9 cellular contexts compared by ENCODE assay signal in the genomic region with DNA sequence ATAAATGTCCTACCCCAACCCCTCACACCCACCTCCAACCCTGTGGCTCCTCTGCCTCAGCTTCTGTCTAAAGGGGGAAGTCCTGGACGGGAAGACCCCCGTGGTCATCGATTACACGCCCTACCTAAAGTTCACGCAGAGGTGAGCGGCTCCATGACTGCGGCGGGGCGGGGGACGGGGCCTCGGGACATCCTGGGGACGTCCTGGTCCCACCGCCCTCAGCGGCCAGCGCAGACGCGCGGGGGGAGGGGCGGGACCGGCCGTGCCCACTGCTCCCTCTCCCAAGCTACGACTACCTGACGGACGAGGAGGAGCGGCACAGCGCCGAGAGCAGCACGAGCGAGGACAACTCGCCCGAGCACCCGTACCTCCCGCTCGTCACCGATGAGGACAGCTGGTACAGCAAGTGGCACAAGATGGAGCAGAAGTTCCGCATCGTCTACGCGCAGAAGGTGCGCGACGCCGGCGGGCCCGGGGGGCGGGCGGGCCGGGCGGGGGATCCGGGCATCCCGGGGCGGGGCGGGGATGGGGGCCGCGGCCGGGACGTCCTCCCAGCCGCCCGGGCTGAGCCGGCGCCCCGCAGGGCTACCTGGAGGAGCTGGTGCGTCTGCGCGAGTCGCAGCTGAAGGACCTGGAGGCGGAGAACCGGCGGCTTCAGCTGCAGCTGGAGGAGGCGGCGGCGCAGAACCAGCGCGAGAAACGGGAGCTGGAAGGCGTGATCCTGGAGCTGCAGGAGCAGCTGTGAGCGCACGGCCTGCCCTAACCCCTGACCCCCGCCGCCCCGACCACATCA. TPM values are rescaled to one million over a fixed set of nuclear protein-coding genes. Genes with fewer than 3 reads are reported as not detected.
DNase-seq lines count a peak whose midpoint lies in the region; ATAC-seq and TF ChIP-seq lines count a peak whose summit lies in the region.
"Had no signal": no experiment of that assay in that cellular context is flagged by ENCODE, and none has a peak within 500 bp of the region (broad histone marks: within the 10 kb centered on the region; RNA-seq: fewer than 3 reads in every experiment).

No MANE protein-coding gene starts in this region.

- peaks cover 12% of the 10 kb centered on the region for H3K36me3 Mint-ChIP-seq in activated T-helper 1 cell treated with anti-CD3 and anti-CD28 coated beads, Interleukin-12 subunit alpha, Interleukin-12 subunit beta, Interleukin-2, Interleukin-4 antibody, amounts not matched to agents 30 ng/mL and 10 ng/mL and 1 ng/mL, durations not matched to agents 14 hours and 24 hours and 36 hours (ENCODE audit: low read depth)

- intact Hi-C loops in activated T-helper 1 cell treated with anti-CD3 and anti-CD28 coated beads, Interleukin-12 subunit alpha, Interleukin-12 subunit beta, Interleukin-2, Interleukin-4 antibody, amounts not matched to agents 30 ng/mL and 10 ng/mL and 1 ng/mL, durations not matched to agents 14 hours and 24 hours and 36 hours (cut with micrococcal nuclease): no loop called here

- H3F3A ChIP-seq in MM.1S (ENCODE audit: insufficient read depth, low read length): 0 out of 2 replicates have a peak, but pooled peaks cover 4% of the 10 kb centered on the region

- H3K4me3 ChIP-seq in MM.1S (ENCODE audit: low read length): 0 out of 2 replicates have a peak overlapping the region, but pooled peaks have one; percentile 10
- H3K4me3 ChIP-seq in hepatocyte: peak overlapping the region; percentile 23

- H3K9me2 ChIP-seq in MM.1S (replicated peaks; ENCODE audit: insufficient read depth, low read length) (no peaks in the 10 kb centered on the region), hepatocyte (replicated peaks; ENCODE audit: insufficient read depth) (no peaks in the 10 kb centered on the region)

- H4K20me1 ChIP-seq in MM.1S (ENCODE audit: insufficient read depth, low read length): no peaks in the 10 kb centered on the region
- H4K20me1 ChIP-seq in hepatocyte (ENCODE audit: insufficient read depth, poor library complexity, severe bottlenecking): no peaks in the 10 kb centered on the region

- H3K4me1 ChIP-seq in MM.1S (ENCODE audit: low read length) (no peaks in the 10 kb centered on the region), hepatocyte (ENCODE audit: insufficient read depth) (peaks cover 3% of the 10 kb centered on the region)

- H3K27ac ChIP-seq in MM.1S (ENCODE audit: low read length) (no peak overlapping the region), hepatocyte (no peak overlapping the region)
- H3K27ac ChIP-seq: neutrophil had no signal

- 5% methylated on average over 21 of the region's 81 CpGs for WGBS in hepatocyte (ENCODE audit: low lambda C conversion rate, missing lambda C conversion rate)

- H3K27me3 Mint-ChIP-seq in activated T-helper 1 cell treated with anti-CD3 and anti-CD28 coated beads, Interleukin-12 subunit alpha, Interleukin-12 subunit beta, Interleukin-2, Interleukin-4 antibody, amounts not matched to agents 30 ng/mL and 10 ng/mL and 1 ng/mL, durations not matched to agents 14 hours and 24 hours and 36 hours (ENCODE audit: insufficient read depth): peaks cover 26% of the 10 kb centered on the region

- H3K9me3 ChIP-seq in MM.1S (replicated peaks; ENCODE audit: insufficient read depth, low read length): no peaks in the 10 kb centered on the region
- no peaks in the 10 kb centered on the region for H3K9me3 ChIP-seq in hepatocyte (ENCODE audit: low read depth)
- H3K9me3 ChIP-seq: neutrophil had no signal

- H3K36me3 ChIP-seq in MM.1S (replicated peaks; ENCODE audit: insufficient read depth, low read length) (no peaks in the 10 kb centered on the region), hepatocyte (replicated peaks; ENCODE audit: insufficient read depth, low read depth) (no peaks in the 10 kb centered on the region)

- H3K27ac Mint-ChIP-seq in activated T-helper 1 cell treated with anti-CD3 and anti-CD28 coated beads, Interleukin-12 subunit alpha, Interleukin-12 subunit beta, Interleukin-2, Interleukin-4 antibody, amounts not matched to agents 30 ng/mL and 10 ng/mL and 1 ng/mL, durations not matched to agents 14 hours and 24 hours and 36 hours: peak overlapping the region; percentile 9

- no peaks in the 10 kb centered on the region for H3K9me3 Mint-ChIP-seq in activated T-helper 1 cell treated with anti-CD3 and anti-CD28 coated beads, Interleukin-12 subunit alpha, Interleukin-12 subunit beta, Interleukin-2, Interleukin-4 antibody, amounts not matched to agents 30 ng/mL and 10 ng/mL and 1 ng/mL, durations not matched to agents 14 hours and 24 hours and 36 hours

- no peaks in the 10 kb centered on the region for H3K79me2 ChIP-seq in MM.1S (ENCODE audit: low read length)
- H3K79me2 ChIP-seq in hepatocyte: no peaks in the 10 kb centered on the region

- H3K4me2 ChIP-seq in MM.1S (ENCODE audit: low read depth, low read length): peak overlapping the region; percentile 24; the same call in 1 of the 2 replicates
- peak overlapping the region; percentile 87 for H3K4me2 ChIP-seq in hepatocyte

- H3K27me3 ChIP-seq in MM.1S (replicated peaks; ENCODE audit: insufficient read depth, low read length): peaks cover 49% of the 10 kb centered on the region
- H3K27me3 ChIP-seq in hepatocyte: peaks cover 44% of the 10 kb centered on the region

- ATAC-seq in HG02571 (IDR thresholded peaks at IDR 0.05; ENCODE audit: unreplicated experiment): no peak
- no peak for ATAC-seq in GM21360 (IDR thresholded peaks at IDR 0.05; ENCODE audit: unreplicated experiment)

- H3K9ac ChIP-seq in MM.1S (ENCODE audit: low read length): no peak overlapping the region

- peak overlapping the region; percentile 65 for H3K4me3 Mint-ChIP-seq in activated T-helper 1 cell treated with anti-CD3 and anti-CD28 coated beads, Interleukin-12 subunit alpha, Interleukin-12 subunit beta, Interleukin-2, Interleukin-4 antibody, amounts not matched to agents 30 ng/mL and 10 ng/mL and 1 ng/mL, durations not matched to agents 14 hours and 24 hours and 36 hours

- H3K4me1 Mint-ChIP-seq in activated T-helper 1 cell treated with anti-CD3 and anti-CD28 coated beads, Interleukin-12 subunit alpha, Interleukin-12 subunit beta, Interleukin-2, Interleukin-4 antibody, amounts not matched to agents 30 ng/mL and 10 ng/mL and 1 ng/mL, durations not matched to agents 14 hours and 24 hours and 36 hours (ENCODE audit: low read depth): peaks cover 15% of the 10 kb centered on the region

- TF ChIP-seq CTCF in MM.1S (IDR thresholded peaks at IDR 0.05; ENCODE audit: low read length) (no peak), hepatocyte (IDR thresholded peaks at IDR 0.05; ENCODE audit: poor library complexity) (no peak)

- DNase-seq in DMS53 (lab: John Stamatoyannopoulos, UW) (peak; percentile 96), MM.1S (peak; percentile 27), hepatocyte (ENCODE audit: low spot score) (peak; percentile 77), hippocampal formation (lab: John Stamatoyannopoulos, UW) (no peak)
- DNase-seq in activated T-helper 1 cell treated with anti-CD3 and anti-CD28 coated beads, Interleukin-12 subunit alpha, Interleukin-12 subunit beta, Interleukin-2, Interleukin-4 antibody, amounts not matched to agents 30 ng/mL and 10 ng/mL and 1 ng/mL, durations not matched to agents 14 hours and 24 hours and 36 hours (ENCODE audit: low spot score): peak; percentile 39
- DNase-seq in stimulated activated CD4-positive, alpha-beta T cell treated with anti-CD3 and anti-CD28 coated beads, Interleukin-4, amount 100 ng/mL, for 48 hours (ENCODE audit: low read depth in 2 of 2): peak; percentile 47 to 52

- no peak overlapping the region for H2AFZ ChIP-seq in MM.1S (ENCODE audit: low read length)
- no peak overlapping the region for H2AFZ ChIP-seq in hepatocyte

RNA-seq across cellular contexts. Expression of a gene that starts 6.7 kb away (rescaled TPM):
- total RNA-seq in activated T-helper 1 cell treated with anti-CD3 and anti-CD28 coated beads, Interleukin-12 subunit alpha, Interleukin-12 subunit beta, Interleukin-2, Interleukin-4 antibody, amounts not matched to agents 30 ng/mL and 10 ng/mL and 1 ng/mL, durations not matched to agents 14 hours and 24 hours and 36 hours: 0.13 and 0.22 TPM in 2 replicates
- 2.0 and 2.1 TPM in 2 replicates for total RNA-seq in hepatocyte
- 0.40 and 2.3 TPM in 2 replicates for polyA plus RNA-seq in hepatocyte

RNA-seq across cellular contexts. Expression of a gene that starts 9.6 kb away (rescaled TPM):
- 169 and 180 TPM in 2 replicates for total RNA-seq in activated T-helper 1 cell treated with anti-CD3 and anti-CD28 coated beads, Interleukin-12 subunit alpha, Interleukin-12 subunit beta, Interleukin-2, Interleukin-4 antibody, amounts not matched to agents 30 ng/mL and 10 ng/mL and 1 ng/mL, durations not matched to agents 14 hours and 24 hours and 36 hours
- 92.7 and 108 TPM in 2 replicates for total RNA-seq in hepatocyte
- 179 and 191 TPM in 2 replicates for polyA plus RNA-seq in hepatocyte

RNA-seq across cellular contexts. Expression of a gene that starts 30.0 kb away (rescaled TPM):
- total RNA-seq in activated T-helper 1 cell treated with anti-CD3 and anti-CD28 coated beads, Interleukin-12 subunit alpha, Interleukin-12 subunit beta, Interleukin-2, Interleukin-4 antibody, amounts not matched to agents 30 ng/mL and 10 ng/mL and 1 ng/mL, durations not matched to agents 14 hours and 24 hours and 36 hours: 32.7 and 42.9 TPM in 2 replicates
- 210 and 299 TPM in 2 replicates for total RNA-seq in hepatocyte
- polyA plus RNA-seq in hepatocyte: 785 and 828 TPM in 2 replicates

RNA-seq across cellular contexts. Expression of a gene that starts 47.1 kb away (rescaled TPM):
- total RNA-seq in activated T-helper 1 cell treated with anti-CD3 and anti-CD28 coated beads, Interleukin-12 subunit alpha, Interleukin-12 subunit beta, Interleukin-2, Interleukin-4 antibody, amounts not matched to agents 30 ng/mL and 10 ng/mL and 1 ng/mL, durations not matched to agents 14 hours and 24 hours and 36 hours: not detected in 2 replicates
- not detected in 2 replicates for total RNA-seq in hepatocyte
- polyA plus RNA-seq in hepatocyte: not detected in 2 replicates

RNA-seq across cellular contexts. Expression of a gene that starts 48.6 kb away (rescaled TPM):
- total RNA-seq in activated T-helper 1 cell treated with anti-CD3 and anti-CD28 coated beads, Interleukin-12 subunit alpha, Interleukin-12 subunit beta, Interleukin-2, Interleukin-4 antibody, amounts not matched to agents 30 ng/mL and 10 ng/mL and 1 ng/mL, durations not matched to agents 14 hours and 24 hours and 36 hours: 0.10 and 0.29 TPM in 2 replicates
- total RNA-seq in hepatocyte: 12.8 and 13.9 TPM in 2 replicates
- 19.4 and 22.8 TPM in 2 replicates for polyA plus RNA-seq in hepatocyte

Comparison
In these comparisons a context has a peak if more than half of its experiments do, and no peak if none do; other contexts are left out.
1. DNase-seq: peak in DMS53 (single experiment), MM.1S (single experiment), activated T-helper 1 cell treated with anti-CD3 and anti-CD28 coated beads, Interleukin-12 subunit alpha, Interleukin-12 subunit beta, Interleukin-2, Interleukin-4 antibody, amounts not matched to agents 30 ng/mL and 10 ng/mL and 1 ng/mL, durations not matched to agents 14 hours and 24 hours and 36 hours (single experiment), hepatocyte (single experiment) and stimulated activated CD4-positive, alpha-beta T cell treated with anti-CD3 and anti-CD28 coated beads, Interleukin-4, amount 100 ng/mL, for 48 hours (2 of 2); none in hippocampal formation (0 of 2).